22 cellular contexts compared by ENCODE assay signal in the genomic region with DNA sequence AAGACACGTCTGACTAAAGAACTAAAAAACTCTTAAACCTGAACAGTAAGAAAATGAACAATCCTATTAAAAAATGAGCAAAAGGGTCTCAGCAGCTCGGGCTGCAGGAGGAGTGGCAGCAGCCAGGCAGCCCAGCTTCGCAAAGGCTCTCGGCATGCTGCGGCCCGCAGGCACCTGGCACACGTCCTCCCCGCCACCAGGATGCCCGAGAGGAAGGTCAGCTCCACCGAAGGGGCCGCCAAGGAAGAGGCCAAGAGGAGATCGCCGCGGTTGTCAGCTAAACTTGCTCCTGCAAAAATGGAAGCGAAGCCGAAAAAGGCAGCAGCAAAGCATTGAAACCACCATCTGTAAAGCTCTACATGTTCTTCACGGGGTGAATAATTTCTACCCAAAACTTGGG.
A peak's percentile ranks its signal among the peaks of the same experiment; 100 is the strongest.
DNase-seq lines count a peak whose midpoint lies in the region; ATAC-seq and TF ChIP-seq lines count a peak whose summit lies in the region.
"Had no signal": no experiment of that assay in that cellular context is flagged by ENCODE, and none has a peak within 500 bp of the region (broad histone marks: within the 10 kb centered on the region; RNA-seq: fewer than 3 reads in every experiment).

No MANE protein-coding gene starts in this region.

- ATAC-seq in HG03521 (IDR thresholded peaks at IDR 0.05; ENCODE audit: unreplicated experiment): no peak
- ATAC-seq: HCT116, Panc1, Right ventricle myocardium inferior had no signal

- WGBS in endodermal cell (ENCODE audit: insufficient coverage in 1 of 2, insufficient read length in 1 of 2), 2 experiments: 91 to 92% methylated on average over 10 to 16 of the region's 17 CpGs
- 76% methylated on average over 16 of the region's 17 CpGs for WGBS in mammary epithelial cell (ENCODE audit: low coverage, missing lambda C conversion rate)

- in situ Hi-C loops in mammary epithelial cell (cut with MboI; ENCODE audit: low sequenced_read_pairs in 2 of 2): no loop called here

- intact Hi-C loops in posterior vena cava (cut with DNase I): no loop called here
- intact Hi-C loops in Caco-2 (cut with micrococcal nuclease; ENCODE audit: unreplicated experiment): no loop called here
- intact Hi-C loops in mammary epithelial cell (cut with micrococcal nuclease): no loop called here

- H3K9me2 ChIP-seq in MM.1S (replicated peaks; ENCODE audit: insufficient read depth, low read length): no peaks in the 10 kb centered on the region

- H3K4me3 Mint-ChIP-seq in endodermal cell (no peak overlapping the region), Caco-2 (ENCODE audit: unreplicated experiment) (no peak overlapping the region)
- H3K4me3 Mint-ChIP-seq: B cell; CD4-positive, CD25-positive, alpha-beta regulatory T cell had no signal

- peak overlapping the region; percentile 50; the same call in 1 of the 2 replicates for H3K4me3 ChIP-seq in MM.1S (ENCODE audit: low read length)
- peak overlapping the region; percentile 25; the same call in 1 of the 2 replicates for H3K4me3 ChIP-seq in WI38 (ENCODE audit: low read depth, low read length)
- no peak overlapping the region for H3K4me3 ChIP-seq in endodermal cell (ENCODE audit: low read length)
- H3K4me3 ChIP-seq in Caco-2 (ENCODE audit: low read depth, low read length): no peak overlapping the region
- H3K4me3 ChIP-seq in mammary epithelial cell (replicated peaks in 1 of 3; ENCODE audit: insufficient read depth in 1 of 3, low read depth in 2 of 3, low read length in 3 of 3): no peak overlapping the region

- DNase-seq in D341Med (ENCODE audit: low spot score) (peak; percentile 24), MM.1S (peak; percentile 22), endodermal cell (peak; percentile 63), posterior vena cava (ENCODE audit: low spot score) (no peak), Caco-2 (no peak), mammary epithelial cell (no peak)
- DNase-seq: Calu3; CD4-positive, CD25-positive, alpha-beta regulatory T cell; DMS53; KBM-7; MV-4-11; NCI-H1417; NCI-H187; NCI-H2107; NCI-H226; NCI-H524 had no signal

- CTCF ChIA-PET in Caco-2 (lab: Charles Lee) (no interaction called here), mammary epithelial cell (lab: Charles Lee; ENCODE audit: low non-redundant PET) (no interaction called here)

- H3K79me2 ChIP-seq in MM.1S (ENCODE audit: low read length): no peaks in the 10 kb centered on the region
- no peaks in the 10 kb centered on the region for H3K79me2 ChIP-seq in mammary epithelial cell (ENCODE audit: insufficient read depth, low read length)

- H2AFZ ChIP-seq in MM.1S (ENCODE audit: low read length) (peak overlapping the region; percentile 58), mammary epithelial cell (ENCODE audit: low read depth, low read length) (no peak overlapping the region)

- H3K27ac Mint-ChIP-seq in endodermal cell: peak overlapping the region; percentile 25
- no peak overlapping the region for H3K27ac Mint-ChIP-seq in Caco-2 (ENCODE audit: unreplicated experiment)
- H3K27ac Mint-ChIP-seq: B cell; CD4-positive, CD25-positive, alpha-beta regulatory T cell had no signal

- H3K4me2 ChIP-seq in MM.1S (ENCODE audit: low read depth, low read length) (peak overlapping the region; percentile 62), mammary epithelial cell (ENCODE audit: insufficient read depth, low read depth, low read length) (no peak overlapping the region)

- H4K20me1 ChIP-seq in MM.1S (ENCODE audit: insufficient read depth, low read length) (no peaks in the 10 kb centered on the region), mammary epithelial cell (ENCODE audit: insufficient read depth, low read length) (no peaks in the 10 kb centered on the region)

- no peaks in the 10 kb centered on the region for H3F3A ChIP-seq in MM.1S (ENCODE audit: insufficient read depth, low read length)

- H3K9ac ChIP-seq in MM.1S (ENCODE audit: low read length) (no peak overlapping the region), endodermal cell (ENCODE audit: extremely low read depth, low read length, poor library complexity, severe bottlenecking) (no peak overlapping the region), mammary epithelial cell (ENCODE audit: insufficient read depth, low read length) (no peak overlapping the region)

- H3K9me3 Mint-ChIP-seq in endodermal cell (peaks cover 6% of the 10 kb centered on the region), Caco-2 (ENCODE audit: unreplicated experiment) (no peaks in the 10 kb centered on the region)

- H3K27me3 Mint-ChIP-seq in endodermal cell (ENCODE audit: insufficient read depth): no peaks in the 10 kb centered on the region
- peaks cover 2% of the 10 kb centered on the region for H3K27me3 Mint-ChIP-seq in Caco-2 (ENCODE audit: insufficient read depth, unreplicated experiment)
- H3K27me3 Mint-ChIP-seq: B cell; CD4-positive, CD25-positive, alpha-beta regulatory T cell had no signal

- TF ChIP-seq CTCF in MM.1S (IDR thresholded peaks at IDR 0.05; ENCODE audit: low read length) (no peak), WI38 (IDR thresholded peaks at IDR 0.05; ENCODE audit: low read depth, low read length) (no peak), endodermal cell (conservative IDR thresholded peaks at IDR 0.05) (no peak), Caco-2 (IDR thresholded peaks at IDR 0.05; ENCODE audit: insufficient read depth in 1 of 2, low read depth in 1 of 2, low read length in 1 of 2, severe bottlenecking in 1 of 2, unreplicated experiment in 1 of 2) (no peak), mammary epithelial cell (conservative IDR thresholded peaks at IDR 0.05 in 1 of 2, IDR thresholded peaks at IDR 0.05 in 1 of 2; ENCODE audit: extremely low read depth in 1 of 2, insufficient read depth in 1 of 2, low read depth in 1 of 2, low read length in 2 of 2) (no peak)

- no peaks in the 10 kb centered on the region for H3K9me3 ChIP-seq in MM.1S (replicated peaks; ENCODE audit: insufficient read depth, low read length)
- no peaks in the 10 kb centered on the region for H3K9me3 ChIP-seq in endodermal cell (ENCODE audit: control insufficient read depth, low read length)
- no peaks in the 10 kb centered on the region for H3K9me3 ChIP-seq in Caco-2
- no peaks in the 10 kb centered on the region for H3K9me3 ChIP-seq in mammary epithelial cell (replicated peaks; ENCODE audit: insufficient read depth, low read length)

- H3K27me3 ChIP-seq in MM.1S (replicated peaks; ENCODE audit: insufficient read depth, low read length): no peaks in the 10 kb centered on the region
- H3K27me3 ChIP-seq in endodermal cell (ENCODE audit: control insufficient read depth, insufficient read depth, low read length, poor library complexity, severe bottlenecking): no peaks in the 10 kb centered on the region
- H3K27me3 ChIP-seq in Caco-2 (replicated peaks; ENCODE audit: control insufficient read depth, insufficient read depth, low read length): no peaks in the 10 kb centered on the region
- no peaks in the 10 kb centered on the region for H3K27me3 ChIP-seq in mammary epithelial cell (ENCODE audit: insufficient read depth, low read length)

- H3K4me1 Mint-ChIP-seq in endodermal cell (no peaks in the 10 kb centered on the region), Caco-2 (ENCODE audit: low read depth, unreplicated experiment) (no peaks in the 10 kb centered on the region)

- no peaks in the 10 kb centered on the region for H3K36me3 ChIP-seq in MM.1S (replicated peaks; ENCODE audit: insufficient read depth, low read length)
- no peaks in the 10 kb centered on the region for H3K36me3 ChIP-seq in endodermal cell (ENCODE audit: control insufficient read depth, insufficient read depth, low read length)
- no peaks in the 10 kb centered on the region for H3K36me3 ChIP-seq in Caco-2 (ENCODE audit: control insufficient read depth, insufficient read depth, low read length)
- H3K36me3 ChIP-seq in mammary epithelial cell (ENCODE audit: insufficient read depth, low read length): no peaks in the 10 kb centered on the region

- POLR2A ChIA-PET in Caco-2 (lab: Charles Lee): no interaction called here

- BruUV-seq in Caco-2 (replicated peaks; lab: Mats Ljungman, UMichigan) (no TSS peak), mammary epithelial cell (replicated peaks; lab: Mats Ljungman, UMichigan) (no TSS peak)

- dilution Hi-C loops in mammary epithelial cell (cut with HindIII; ENCODE audit: low sequenced_read_pairs): no loop called here

- H3K36me3 Mint-ChIP-seq in endodermal cell (ENCODE audit: low read depth): no peaks in the 10 kb centered on the region
- H3K36me3 Mint-ChIP-seq in Caco-2 (ENCODE audit: insufficient read depth, unreplicated experiment): no peaks in the 10 kb centered on the region
- H3K36me3 Mint-ChIP-seq: CD4-positive, CD25-positive, alpha-beta regulatory T cell had no signal

- peak overlapping the region; percentile 31; the same call in 1 of the 2 replicates for H3K27ac ChIP-seq in MM.1S (ENCODE audit: low read length)
- H3K27ac ChIP-seq in endodermal cell (ENCODE audit: low read depth, low read length): no peak overlapping the region
- no peak overlapping the region for H3K27ac ChIP-seq in mammary epithelial cell (ENCODE audit: insufficient read depth, low read depth, low read length)

- H3K4me1 ChIP-seq in MM.1S (ENCODE audit: low read length): no peaks in the 10 kb centered on the region
- no peaks in the 10 kb centered on the region for H3K4me1 ChIP-seq in endodermal cell (ENCODE audit: control insufficient read depth, insufficient read depth, low read length)
- H3K4me1 ChIP-seq in Caco-2: no peaks in the 10 kb centered on the region
- H3K4me1 ChIP-seq in mammary epithelial cell (ENCODE audit: insufficient read depth, low read length): no peaks in the 10 kb centered on the region

Comparison
In these comparisons a context has a peak if more than half of its experiments do, and no peak if none do; other contexts are left out.
1. DNase-seq: peak in D341Med (single experiment), MM.1S (single experiment) and endodermal cell (single experiment); none in posterior vena cava (single experiment), Caco-2 (0 of 2) and mammary epithelial cell (single experiment).
2. H3K4me3 ChIP-seq: peak in MM.1S (single experiment) and WI38 (single experiment); none in endodermal cell (single experiment), Caco-2 (single experiment) and mammary epithelial cell (0 of 3).